Comparison of ENCODE assay signal across 9 cellular contexts in the genomic region with DNA sequence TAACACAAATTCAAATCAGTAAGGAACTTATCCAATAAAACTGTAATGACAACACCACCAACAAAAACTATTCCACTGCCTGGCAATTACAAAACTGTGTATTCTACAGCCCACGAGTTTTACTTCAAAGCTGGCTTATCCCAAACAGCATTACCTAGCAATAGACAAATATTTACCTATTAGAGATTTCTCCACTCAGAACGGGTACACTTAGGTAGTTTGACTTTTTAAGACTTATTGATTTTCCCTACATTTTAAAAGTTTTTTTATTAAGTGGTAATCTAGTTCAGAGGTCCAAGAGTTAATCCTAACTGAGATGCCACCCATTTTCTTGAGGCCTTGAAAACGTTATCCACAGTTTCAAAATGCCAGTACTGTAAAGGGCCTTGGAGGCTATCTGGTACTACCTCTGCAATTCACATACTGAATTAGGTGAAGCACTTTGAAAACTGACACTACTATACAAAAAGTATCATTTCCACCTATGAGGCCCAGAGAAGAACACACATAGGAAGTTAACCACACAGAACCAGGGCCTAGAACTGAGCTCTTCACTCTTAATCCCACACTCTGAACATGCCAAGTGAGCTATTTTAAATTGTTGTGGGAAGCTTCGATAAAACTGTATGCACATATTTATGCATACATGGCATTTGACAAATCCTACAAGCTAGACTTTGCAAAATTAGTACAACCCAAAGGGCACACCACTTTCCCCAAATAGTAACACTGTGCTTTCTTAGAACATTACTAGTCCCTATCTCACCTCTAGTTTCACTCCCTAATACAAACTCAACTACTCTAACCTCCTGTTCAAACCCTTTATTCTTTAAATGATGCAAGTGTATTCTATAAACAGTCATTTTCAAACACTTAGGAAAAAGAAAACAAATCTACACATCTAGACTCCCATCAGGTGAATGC. TPM values are rescaled to one million over a fixed set of nuclear protein-coding genes. Genes with fewer than 3 reads are reported as not detected.
A peak's percentile ranks its signal among the peaks of the same experiment; 100 is the strongest.
DNase-seq lines count a peak whose midpoint lies in the region; ATAC-seq, FAIRE-seq and TF ChIP-seq lines count a peak whose summit lies in the region.
"Had no signal": no experiment of that assay in that cellular context is flagged by ENCODE, and none has a peak within 500 bp of the region (broad histone marks: within the 10 kb centered on the region; RNA-seq: fewer than 3 reads in every experiment).

No MANE protein-coding gene starts in this region.

- no peaks in the 10 kb centered on the region for H3K9me3 Mint-ChIP-seq in activated CD4-positive, alpha-beta T cell treated with anti-CD3 and anti-CD28 coated beads, Interleukin-2, amount 10 ng/mL, durations not matched to agents 7 days and 5 days
- no peaks in the 10 kb centered on the region for H3K9me3 Mint-ChIP-seq in activated T-helper 2 cell treated with anti-CD3 and anti-CD28 coated beads, Interferon-gamma antibody, Interleukin-2, Interleukin-4, amounts not matched to agents 10 μg/mL and 5 μg/mL and 100 μg/mL, durations not matched to agents 14 hours and 24 hours and 36 hours

- peak overlapping the region; percentile 77 for H3K4me3 Mint-ChIP-seq in activated CD4-positive, alpha-beta T cell treated with anti-CD3 and anti-CD28 coated beads, Interleukin-2, amount 10 ng/mL, durations not matched to agents 7 days and 5 days
- H3K4me3 Mint-ChIP-seq in activated T-helper 2 cell treated with anti-CD3 and anti-CD28 coated beads, Interferon-gamma antibody, Interleukin-2, Interleukin-4, amounts not matched to agents 10 μg/mL and 5 μg/mL and 100 μg/mL, durations not matched to agents 14 hours and 24 hours and 36 hours (ENCODE audit: low read depth), result peak overlapping the region; percentile 82

- no peak for TF ChIP-seq CTCF in kidney (IDR thresholded peaks at IDR 0.05; ENCODE audit: borderline replicate concordance, extremely low read depth, insufficient read depth)

- FAIRE-seq in kidney (lab: Jason Lieb, UNC), result no peak
- FAIRE-seq in HTR-8/SVneo (lab: Jason Lieb, UNC), result no peak

- H3K27me3 Mint-ChIP-seq in activated CD4-positive, alpha-beta T cell treated with anti-CD3 and anti-CD28 coated beads, Interleukin-2, amount 10 ng/mL, durations not matched to agents 7 days and 5 days, result peaks cover under 1% of the 10 kb centered on the region
- H3K27me3 Mint-ChIP-seq in activated T-helper 2 cell treated with anti-CD3 and anti-CD28 coated beads, Interferon-gamma antibody, Interleukin-2, Interleukin-4, amounts not matched to agents 10 μg/mL and 5 μg/mL and 100 μg/mL, durations not matched to agents 14 hours and 24 hours and 36 hours (ENCODE audit: low read depth), result peaks cover 11% of the 10 kb centered on the region

- peak overlapping the region; percentile 77 to 78 for H3K4me3 ChIP-seq in kidney (ENCODE audit: low read length in 2 of 2)

- H3K27ac Mint-ChIP-seq in activated CD4-positive, alpha-beta T cell treated with anti-CD3 and anti-CD28 coated beads, Interleukin-2, amount 10 ng/mL, durations not matched to agents 7 days and 5 days, result peak overlapping the region; percentile 84
- H3K27ac Mint-ChIP-seq in activated T-helper 2 cell treated with anti-CD3 and anti-CD28 coated beads, Interferon-gamma antibody, Interleukin-2, Interleukin-4, amounts not matched to agents 10 μg/mL and 5 μg/mL and 100 μg/mL, durations not matched to agents 14 hours and 24 hours and 36 hours, result peak overlapping the region; percentile 2

- H3K4me1 ChIP-seq in kidney (ENCODE audit: control insufficient read depth in 1 of 2, insufficient read depth in 1 of 2, low read depth in 1 of 2, low read length in 2 of 2), result peaks cover 13 to 22% of the 10 kb centered on the region in 2 donors

- CTCF ChIA-PET in activated CD4-positive, alpha-beta T cell treated with anti-CD3 and anti-CD28 coated beads, Interleukin-2, amount 10 ng/mL, durations not matched to agents 7 days and 5 days (lab: Charles Lee), result interaction anchor here (1.1 kb wide), 1 partner anchor 81 kb away, joined by 3 read pairs; no protein-coding TSS in a partner anchor

- peaks cover 39% of the 10 kb centered on the region for H3K4me1 Mint-ChIP-seq in activated CD4-positive, alpha-beta T cell treated with anti-CD3 and anti-CD28 coated beads, Interleukin-2, amount 10 ng/mL, durations not matched to agents 7 days and 5 days
- peaks cover 28% of the 10 kb centered on the region for H3K4me1 Mint-ChIP-seq in activated T-helper 2 cell treated with anti-CD3 and anti-CD28 coated beads, Interferon-gamma antibody, Interleukin-2, Interleukin-4, amounts not matched to agents 10 μg/mL and 5 μg/mL and 100 μg/mL, durations not matched to agents 14 hours and 24 hours and 36 hours (ENCODE audit: low read depth)

- H3K9ac ChIP-seq in kidney (ENCODE audit: low read length in 2 of 2), result peak overlapping the region; percentile 50 to 80

- H3K36me3 Mint-ChIP-seq in activated CD4-positive, alpha-beta T cell treated with anti-CD3 and anti-CD28 coated beads, Interleukin-2, amount 10 ng/mL, durations not matched to agents 7 days and 5 days (ENCODE audit: low read depth), result peaks cover 1% of the 10 kb centered on the region
- no peaks in the 10 kb centered on the region for H3K36me3 Mint-ChIP-seq in activated T-helper 2 cell treated with anti-CD3 and anti-CD28 coated beads, Interferon-gamma antibody, Interleukin-2, Interleukin-4, amounts not matched to agents 10 μg/mL and 5 μg/mL and 100 μg/mL, durations not matched to agents 14 hours and 24 hours and 36 hours (ENCODE audit: low read depth)

- H3K9me3 ChIP-seq in kidney (ENCODE audit: control insufficient read depth in 1 of 2, low read length in 2 of 2), result no peaks in the 10 kb centered on the region

- no peak for DNase-seq in activated CD4-positive, alpha-beta T cell treated with anti-CD3 and anti-CD28 coated beads, Interleukin-2, amount 10 ng/mL, durations not matched to agents 7 days and 5 days
- no peak for DNase-seq in activated CD4-positive, alpha-beta T cell treated with anti-CD3 and anti-CD28 coated beads, Interleukin-2, amount 50 U/mL, for 48 hours
- DNase-seq in activated T-helper 2 cell treated with anti-CD3 and anti-CD28 coated beads, Interferon-gamma antibody, Interleukin-2, Interleukin-4, amounts not matched to agents 10 μg/mL and 5 μg/mL and 100 μg/mL, durations not matched to agents 14 hours and 24 hours and 36 hours (ENCODE audit: low spot score), result no peak
- no peak for DNase-seq in kidney
- DNase-seq in HTR-8/SVneo (ENCODE audit: insufficient read length, low spot score), result no peak
- no peak for DNase-seq in occipital lobe (lab: John Stamatoyannopoulos, UW)
- DNase-seq: SIG-M5 had no signal

- no peak for ATAC-seq in HG02885 (IDR thresholded peaks at IDR 0.05; ENCODE audit: poor library complexity, unreplicated experiment)

- POLR2A ChIA-PET in activated CD4-positive, alpha-beta T cell treated with anti-CD3 and anti-CD28 coated beads, Interleukin-2, amount 10 ng/mL, durations not matched to agents 7 days and 5 days (lab: Charles Lee), result no interaction called here

- H3K27ac ChIP-seq in kidney (ENCODE audit: low read depth in 2 of 2, low read length in 2 of 2), result peak overlapping the region in 1 of 2 donors; percentile 26
- peak overlapping the region; percentile 92 for H3K27ac ChIP-seq in temporal lobe (ENCODE audit: low read depth, low read length)

- intact Hi-C loops in activated T-helper 2 cell treated with anti-CD3 and anti-CD28 coated beads, Interferon-gamma antibody, Interleukin-2, Interleukin-4, amounts not matched to agents 10 μg/mL and 5 μg/mL and 100 μg/mL, durations not matched to agents 14 hours and 24 hours and 36 hours (cut with micrococcal nuclease), result loop anchor here (10.0 kb wide), 2 partner anchors 165 to 455 kb away; no protein-coding TSS in a partner anchor
- intact Hi-C loops in kidney (cut with DNase I), result no loop called here

- no peaks in the 10 kb centered on the region for H3K36me3 ChIP-seq in kidney (ENCODE audit: control insufficient read depth in 1 of 2, insufficient read depth in 2 of 2, low read length in 2 of 2)

RNA-seq across cellular contexts. Expression of gene NADK2, which starts 2.1 kb away (rescaled TPM):
- total RNA-seq in activated CD4-positive, alpha-beta T cell treated with anti-CD3 and anti-CD28 coated beads, Interleukin-2, amount 10 ng/mL, durations not matched to agents 7 days and 5 days, result 10 to 100 TPM; 10.3 to 12.4 TPM
- 17.8 and 19.4 TPM in 2 replicates for total RNA-seq in activated T-helper 2 cell treated with anti-CD3 and anti-CD28 coated beads, Interferon-gamma antibody, Interleukin-2, Interleukin-4, amounts not matched to agents 10 μg/mL and 5 μg/mL and 100 μg/mL, durations not matched to agents 14 hours and 24 hours and 36 hours
- total RNA-seq in kidney (27.9 TPM), temporal lobe (68.8 TPM), occipital lobe (116 TPM)
- 15.4 TPM for polyA plus RNA-seq in kidney (ENCODE audit: insufficient read depth, low read depth, low replicate concordance)
